1 cellular context compared by ENCODE assay signal in genomic region chr19:54967611-54968010, GRCh38.
TF ChIP-seq lines count a peak whose summit lies in the region.

No MANE protein-coding gene starts in this region.

TF ChIP-seq in K562, 482 proteins besides CTCF, POLR2A, EP300 and RAD21 (continued from another document):
- TF ChIP-seq PBX2 (CRISPR knock-in tag; IDR thresholded peaks at IDR 0.05; ENCODE audit: low read depth) (no peak), PBX2 (tag; conservative IDR thresholded peaks at IDR 0.05; ENCODE audit: low read depth) (no peak), CREBBP (IDR thresholded peaks at IDR 0.05; ENCODE audit: low read depth, low read length) (no peak), RFX1 (IDR thresholded peaks at IDR 0.05) (no peak), CREB5 (CRISPR knock-in tag; IDR thresholded peaks at IDR 0.05) (no peak), ZNF311 (CRISPR knock-in tag; IDR thresholded peaks at IDR 0.05) (no peak), E4F1 (CRISPR knock-in tag; IDR thresholded peaks at IDR 0.05; ENCODE audit: borderline replicate concordance) (no peak), ZNF75A (CRISPR knock-in tag; IDR thresholded peaks at IDR 0.05) (no peak), WHSC1 (IDR thresholded peaks at IDR 0.05; ENCODE audit: low read length) (no peak), RBM34 (IDR thresholded peaks at IDR 0.05; ENCODE audit: borderline replicate concordance, insufficient read depth, low read length) (no peak), ZSCAN32 (CRISPR knock-in tag; IDR thresholded peaks at IDR 0.05) (no peak), ZNF395 (CRISPR knock-in tag; IDR thresholded peaks at IDR 0.05) (no peak), ZNF41 (CRISPR knock-in tag; conservative IDR thresholded peaks at IDR 0.05) (no peak)
